ENCODE assay signal across 29 cellular contexts in the genomic region with DNA sequence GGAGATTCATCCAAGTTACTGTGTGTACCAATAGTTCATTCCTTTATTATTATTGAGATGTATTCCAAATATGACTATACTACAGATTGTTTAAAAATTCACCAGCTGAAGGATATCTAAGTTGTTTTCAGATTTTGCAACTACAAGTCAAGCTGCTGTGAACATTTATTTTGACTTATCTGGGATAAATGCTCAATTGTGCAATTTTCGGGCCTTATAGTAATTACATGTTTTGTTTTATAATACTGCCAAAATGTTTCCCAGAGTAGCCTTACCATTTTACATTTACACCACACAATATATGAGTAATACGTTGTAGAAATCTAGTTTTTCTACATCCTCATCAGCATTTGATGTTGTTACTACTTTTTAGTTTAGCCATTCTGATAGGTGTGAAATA.
"Had no signal": no experiment of that assay in that cellular context is flagged by ENCODE, and none has a peak within 500 bp of the region (broad histone marks: within the 10 kb centered on the region; RNA-seq: fewer than 3 reads in every experiment).

No MANE protein-coding gene starts in this region.

- H3K4me1 ChIP-seq: ascending aorta had no signal

- H3K27ac Mint-ChIP-seq: activated CD4-positive, alpha-beta memory T cell treated with anti-CD3 and anti-CD28 coated beads for 36 hours; activated CD4-positive, alpha-beta T cell treated with anti-CD3 and anti-CD28 coated beads for 36 hours; activated CD4-positive, alpha-beta T cell treated with anti-CD3 and anti-CD28 coated beads, Interleukin-2, amount 10 ng/mL, durations not matched to agents 24 days and 14 days; activated CD8-positive, alpha-beta memory T cell treated with anti-CD3 and anti-CD28 coated beads, Interleukin-2, amount 10 ng/mL, durations not matched to agents 7 days and 5 days; activated CD8-positive, alpha-beta T cell treated with anti-CD3 and anti-CD28 coated beads, Interleukin-2, amount 10 ng/mL, durations not matched to agents 7 days and 5 days; activated naive CD4-positive, alpha-beta T cell treated with anti-CD3 and anti-CD28 coated beads for 36 hours; activated naive CD4-positive, alpha-beta T cell treated with anti-CD3 and anti-CD28 coated beads, Interleukin-2, amount 50 U/mL, for 24 hours; activated naive CD8-positive, alpha-beta T cell treated with anti-CD3 and anti-CD28 coated beads, Interleukin-2, amount 10 ng/mL, durations not matched to agents 7 days and 5 days; activated T-helper 1 cell treated with anti-CD3 and anti-CD28 coated beads, Interleukin-12 subunit alpha, Interleukin-12 subunit beta, Interleukin-2, Interleukin-4 antibody, amounts not matched to agents 30 ng/mL and 10 ng/mL and 1 ng/mL, durations not matched to agents 14 hours and 24 hours and 36 hours; activated T-helper 2 cell treated with anti-CD3 and anti-CD28 coated beads, Interferon-gamma antibody, Interleukin-2, Interleukin-4, amounts not matched to agents 10 μg/mL and 5 μg/mL and 100 μg/mL, durations not matched to agents 14 hours and 24 hours and 36 hours; brain; dendritic cell treated with granulocyte-macrophage colony-stimulating factor and Interleukin-4, amounts not matched to agents 40 ng/mL and 50 ng/mL, for 4 days; endodermal cell had no signal

- H3K36me3 ChIP-seq: ascending aorta had no signal

- H3K9me3 ChIP-seq: ascending aorta had no signal

- DNase-seq: activated CD4-positive, alpha-beta memory T cell treated with anti-CD3 and anti-CD28 coated beads for 36 hours; activated CD4-positive, alpha-beta T cell treated with anti-CD3 and anti-CD28 coated beads for 36 hours; activated CD4-positive, alpha-beta T cell treated with anti-CD3 and anti-CD28 coated beads, Interleukin-2, amount 10 ng/mL, durations not matched to agents 24 days and 14 days; activated CD4-positive, CD25-positive, alpha-beta regulatory T cell; activated CD4-positive, CD25-positive, alpha-beta regulatory T cell treated with anti-CD3 and anti-CD28 coated beads, Interleukin-2, amount 50 U/mL, for 72 hours; activated CD8-positive, alpha-beta memory T cell treated with anti-CD3 and anti-CD28 coated beads, Interleukin-2, amount 10 ng/mL, durations not matched to agents 7 days and 5 days; activated CD8-positive, alpha-beta memory T cell treated with anti-CD3 and anti-CD28 coated beads, Interleukin-2, amount 50 U/mL, for 4 hours; activated CD8-positive, alpha-beta T cell treated with anti-CD3 and anti-CD28 coated beads, Interleukin-2, amount 10 ng/mL, durations not matched to agents 7 days and 5 days; activated effector memory CD4-positive, alpha-beta T cell treated with anti-CD3 and anti-CD28 coated beads, Interleukin-2, amount 50 U/mL, for 16 hours; activated naive CD4-positive, alpha-beta T cell treated with anti-CD3 and anti-CD28 coated beads for 36 hours; activated naive CD8-positive, alpha-beta T cell treated with anti-CD3 and anti-CD28 coated beads, Interleukin-2, amount 10 ng/mL, durations not matched to agents 7 days and 5 days; activated T-cell treated with anti-CD3 and anti-CD28 coated beads, Interleukin-2, amount 50 U/mL, for 1 hour; activated T-cell treated with anti-CD3 and anti-CD28 coated beads, Interleukin-2, amount 50 U/mL, for 48 hours; dorsolateral prefrontal cortex; effector memory CD4-positive, alpha-beta T cell; endodermal cell; foreskin fibroblast; head of caudate nucleus; hippocampal formation; T-helper 2 cell had no signal

- H3K27ac ChIP-seq: ascending aorta, coronary artery, dorsolateral prefrontal cortex had no signal

- H3K27me3 Mint-ChIP-seq: activated CD4-positive, alpha-beta memory T cell treated with anti-CD3 and anti-CD28 coated beads for 36 hours; brain; dendritic cell treated with granulocyte-macrophage colony-stimulating factor and Interleukin-4, amounts not matched to agents 40 ng/mL and 50 ng/mL, for 4 days had no signal

- H3K36me3 Mint-ChIP-seq: activated CD4-positive, alpha-beta memory T cell treated with anti-CD3 and anti-CD28 coated beads for 36 hours; activated CD8-positive, alpha-beta memory T cell treated with anti-CD3 and anti-CD28 coated beads, Interleukin-2, amount 10 ng/mL, durations not matched to agents 7 days and 5 days; activated naive CD4-positive, alpha-beta T cell treated with anti-CD3 and anti-CD28 coated beads, Interleukin-2, amount 50 U/mL, for 24 hours; activated naive CD8-positive, alpha-beta T cell treated with anti-CD3 and anti-CD28 coated beads, Interleukin-2, amount 10 ng/mL, durations not matched to agents 7 days and 5 days; brain had no signal

- H3K4me1 Mint-ChIP-seq: activated CD4-positive, alpha-beta T cell treated with anti-CD3 and anti-CD28 coated beads for 36 hours; activated CD4-positive, alpha-beta T cell treated with anti-CD3 and anti-CD28 coated beads, Interleukin-2, amount 10 ng/mL, durations not matched to agents 24 days and 14 days; activated CD8-positive, alpha-beta memory T cell treated with anti-CD3 and anti-CD28 coated beads, Interleukin-2, amount 10 ng/mL, durations not matched to agents 7 days and 5 days; activated naive CD4-positive, alpha-beta T cell treated with anti-CD3 and anti-CD28 coated beads, Interleukin-2, amount 50 U/mL, for 24 hours; activated naive CD8-positive, alpha-beta T cell treated with anti-CD3 and anti-CD28 coated beads, Interleukin-2, amount 10 ng/mL, durations not matched to agents 7 days and 5 days; brain; central memory CD8-positive, alpha-beta T cell had no signal

- H3K4me3 ChIP-seq: ascending aorta, coronary artery, dorsolateral prefrontal cortex had no signal

- H3K4me3 Mint-ChIP-seq: activated CD4-positive, alpha-beta memory T cell treated with anti-CD3 and anti-CD28 coated beads for 36 hours; activated CD4-positive, alpha-beta T cell treated with anti-CD3 and anti-CD28 coated beads for 36 hours; activated CD4-positive, alpha-beta T cell treated with anti-CD3 and anti-CD28 coated beads, Interleukin-2, amount 10 ng/mL, durations not matched to agents 24 days and 14 days; activated CD8-positive, alpha-beta memory T cell treated with anti-CD3 and anti-CD28 coated beads, Interleukin-2, amount 10 ng/mL, durations not matched to agents 7 days and 5 days; activated CD8-positive, alpha-beta T cell treated with anti-CD3 and anti-CD28 coated beads, Interleukin-2, amount 10 ng/mL, durations not matched to agents 7 days and 5 days; activated naive CD4-positive, alpha-beta T cell treated with anti-CD3 and anti-CD28 coated beads for 36 hours; activated naive CD4-positive, alpha-beta T cell treated with anti-CD3 and anti-CD28 coated beads, Interleukin-2, amount 50 U/mL, for 24 hours; activated naive CD8-positive, alpha-beta T cell treated with anti-CD3 and anti-CD28 coated beads, Interleukin-2, amount 10 ng/mL, durations not matched to agents 7 days and 5 days; activated T-helper 1 cell treated with anti-CD3 and anti-CD28 coated beads, Interleukin-12 subunit alpha, Interleukin-12 subunit beta, Interleukin-2, Interleukin-4 antibody, amounts not matched to agents 30 ng/mL and 10 ng/mL and 1 ng/mL, durations not matched to agents 14 hours and 24 hours and 36 hours; brain; central memory CD8-positive, alpha-beta T cell; dendritic cell treated with granulocyte-macrophage colony-stimulating factor and Interleukin-4, amounts not matched to agents 40 ng/mL and 50 ng/mL, for 4 days; endodermal cell had no signal

- ATAC-seq: activated CD4-positive, alpha-beta T cell treated with anti-CD3 and anti-CD28 coated beads for 36 hours; activated CD8-positive, alpha-beta memory T cell treated with anti-CD3 and anti-CD28 coated beads, Interleukin-2, amount 10 ng/mL, durations not matched to agents 7 days and 5 days; activated CD8-positive, alpha-beta T cell treated with anti-CD3 and anti-CD28 coated beads, Interleukin-2, amount 10 ng/mL, durations not matched to agents 7 days and 5 days; esophagus mucosa had no signal

- H3K27me3 ChIP-seq: ascending aorta, dorsolateral prefrontal cortex had no signal

- H3K9me3 Mint-ChIP-seq: activated naive CD4-positive, alpha-beta T cell treated with anti-CD3 and anti-CD28 coated beads for 36 hours; activated naive CD4-positive, alpha-beta T cell treated with anti-CD3 and anti-CD28 coated beads, Interleukin-2, amount 50 U/mL, for 24 hours; activated T-helper 1 cell treated with anti-CD3 and anti-CD28 coated beads, Interleukin-12 subunit alpha, Interleukin-12 subunit beta, Interleukin-2, Interleukin-4 antibody, amounts not matched to agents 30 ng/mL and 10 ng/mL and 1 ng/mL, durations not matched to agents 14 hours and 24 hours and 36 hours; activated T-helper 2 cell treated with anti-CD3 and anti-CD28 coated beads, Interferon-gamma antibody, Interleukin-2, Interleukin-4, amounts not matched to agents 10 μg/mL and 5 μg/mL and 100 μg/mL, durations not matched to agents 14 hours and 24 hours and 36 hours; central memory CD8-positive, alpha-beta T cell; dendritic cell treated with granulocyte-macrophage colony-stimulating factor and Interleukin-4, amounts not matched to agents 40 ng/mL and 50 ng/mL, for 4 days; endodermal cell had no signal
